10 cellular contexts compared by ENCODE assay signal in the genomic region with DNA sequence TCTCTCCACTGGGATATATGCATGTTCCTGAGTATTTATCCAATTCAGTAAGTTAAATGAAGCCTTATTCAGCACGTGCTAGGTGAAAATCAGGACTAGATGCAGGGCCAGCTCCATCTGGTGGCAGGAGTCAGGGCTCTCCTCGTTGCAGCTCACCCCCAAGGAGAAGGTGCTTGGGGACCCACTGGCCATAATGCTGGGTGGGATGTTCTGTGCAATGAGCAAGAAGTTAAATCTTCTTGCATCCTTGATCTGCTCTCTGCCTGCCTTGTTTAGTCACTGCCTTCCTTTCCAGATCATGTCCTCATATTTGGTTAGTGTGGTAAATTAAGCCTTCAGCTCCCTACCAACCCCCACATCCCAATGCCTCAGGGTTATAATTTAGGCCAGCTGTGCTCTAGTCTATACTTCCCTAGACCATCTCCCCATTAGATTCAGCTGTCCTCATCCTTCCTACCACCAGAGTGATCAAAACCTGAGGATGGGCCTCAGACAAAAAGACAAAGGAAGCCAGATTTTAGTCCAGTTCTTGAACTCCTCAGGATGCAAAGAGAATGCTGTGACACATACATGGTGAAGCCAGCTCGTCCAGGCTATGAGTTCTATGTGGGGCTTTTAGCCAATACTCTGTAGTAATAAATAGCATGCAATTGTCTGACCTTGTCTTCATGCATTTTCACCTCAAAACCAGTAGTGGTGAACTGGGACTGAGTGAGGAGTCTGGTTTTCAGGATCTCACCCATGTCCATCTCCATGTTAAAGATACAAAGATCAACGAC. TPM values are rescaled to one million over a fixed set of nuclear protein-coding genes. Genes with fewer than 3 reads are reported as not detected.
DNase-seq lines count a peak whose midpoint lies in the region; ATAC-seq and TF ChIP-seq lines count a peak whose summit lies in the region.
"Had no signal": no experiment of that assay in that cellular context is flagged by ENCODE, and none has a peak within 500 bp of the region (broad histone marks: within the 10 kb centered on the region; RNA-seq: fewer than 3 reads in every experiment).

No MANE protein-coding gene starts in this region.

- H3K4me1 Mint-ChIP-seq in MCF 10A (ENCODE audit: insufficient read depth, unreplicated experiment) = no peaks in the 10 kb centered on the region
- H3K4me1 Mint-ChIP-seq: IgD-negative memory B cell had no signal

- H3K4me3 Mint-ChIP-seq in MCF 10A (ENCODE audit: unreplicated experiment) = no peak overlapping the region
- H3K4me3 Mint-ChIP-seq: IgD-negative memory B cell had no signal

- CTCF ChIA-PET in MCF 10A (lab: Yijun Ruan, JAX) = interaction anchor here (0.6 to 4.7 kb wide), 20 partner anchors 10 to 1623 kb away, joined by 3 to 55 read pairs (median 4); no protein-coding TSS in a partner anchor

- no peak for ATAC-seq in HG03378 (IDR thresholded peaks at IDR 0.05; ENCODE audit: unreplicated experiment)
- ATAC-seq in upper lobe of right lung = no peak
- no peak for ATAC-seq in HG02938 (IDR thresholded peaks at IDR 0.05; ENCODE audit: unreplicated experiment)

- H3K4me3 ChIP-seq in breast epithelium = no peak overlapping the region
- no peak overlapping the region for H3K4me3 ChIP-seq in NT2/D1 (ENCODE audit: insufficient read length, low read depth)
- H3K4me3 ChIP-seq in upper lobe of right lung = no peak overlapping the region

- H3K36me3 ChIP-seq in breast epithelium = no peaks in the 10 kb centered on the region
- H3K36me3 ChIP-seq in NT2/D1 (ENCODE audit: insufficient read depth, insufficient read length, low read length) = no peaks in the 10 kb centered on the region
- no peaks in the 10 kb centered on the region for H3K36me3 ChIP-seq in upper lobe of right lung
- H3K36me3 ChIP-seq: neutrophil had no signal

- no peaks in the 10 kb centered on the region for H3K9me3 Mint-ChIP-seq in MCF 10A (ENCODE audit: unreplicated experiment)

- TF ChIP-seq CTCF in MCF 10A (IDR thresholded peaks at IDR 0.05; ENCODE audit: unreplicated experiment) = peak; percentile 48
- peak in 1 of 3 donors; percentile 34 for TF ChIP-seq CTCF in breast epithelium (IDR thresholded peaks at IDR 0.05)
- TF ChIP-seq CTCF in upper lobe of right lung (IDR thresholded peaks at IDR 0.05) = no peak

- no peak overlapping the region for H3K27ac ChIP-seq in breast epithelium
- H3K27ac ChIP-seq in upper lobe of right lung = no peak overlapping the region
- H3K27ac ChIP-seq: neutrophil had no signal

- DNase-seq in MCF 10A (ENCODE audit: unreplicated experiment) (peak; percentile 48), breast epithelium (ENCODE audit: low spot score in 2 of 2) (no peak), NT2/D1 (ENCODE audit: low read depth, low spot score) (peak; percentile 42), fibroblast of peridontal ligament (ENCODE audit: extremely low read depth) (peak; percentile 69), superior temporal gyrus (ENCODE audit: extremely low spot score) (peak; percentile 42), upper lobe of right lung (no peak)

- intact Hi-C loops in MCF 10A (cut with micrococcal nuclease) (no loop called here), breast epithelium (cut with DNase I; ENCODE audit: low total_unique reads) (no loop called here), upper lobe of right lung (cut with DNase I) (no loop called here)

- H3K4me1 ChIP-seq in breast epithelium = no peaks in the 10 kb centered on the region
- H3K4me1 ChIP-seq in NT2/D1 (ENCODE audit: insufficient read depth, insufficient read length) = no peaks in the 10 kb centered on the region
- no peaks in the 10 kb centered on the region for H3K4me1 ChIP-seq in upper lobe of right lung

- H3K9me3 ChIP-seq in breast epithelium = no peaks in the 10 kb centered on the region
- peaks cover 5% of the 10 kb centered on the region; the same call in 1 of the 2 replicates for H3K9me3 ChIP-seq in NT2/D1 (ENCODE audit: insufficient read depth, low read length)
- H3K9me3 ChIP-seq in upper lobe of right lung = no peaks in the 10 kb centered on the region
- H3K9me3 ChIP-seq: neutrophil had no signal

- no peaks in the 10 kb centered on the region for H3K36me3 Mint-ChIP-seq in MCF 10A (ENCODE audit: insufficient read depth, unreplicated experiment)
- H3K36me3 Mint-ChIP-seq: IgD-negative memory B cell had no signal

- POLR2A ChIA-PET in MCF 10A (lab: Yijun Ruan, JAX) = interaction anchor here (1.7 kb wide), 1 partner anchor 9 kb away, joined by 5 read pairs; no protein-coding TSS in a partner anchor

- H3K9ac ChIP-seq in NT2/D1 (ENCODE audit: insufficient read length, low read depth) = no peak overlapping the region

- TF ChIP-seq POLR2A in breast epithelium (IDR thresholded peaks at IDR 0.05) = no peak

- H3K27me3 Mint-ChIP-seq in MCF 10A (ENCODE audit: insufficient read depth, unreplicated experiment) = no peaks in the 10 kb centered on the region
- H3K27me3 Mint-ChIP-seq: IgD-negative memory B cell had no signal

- H3K27ac Mint-ChIP-seq in MCF 10A (ENCODE audit: low read depth, unreplicated experiment) = no peak overlapping the region
- H3K27ac Mint-ChIP-seq: IgD-negative memory B cell had no signal

- no TSS peak for BruUV-seq in MCF 10A (replicated peaks; lab: Mats Ljungman, UMichigan)

- H3K27me3 ChIP-seq in breast epithelium (no peaks in the 10 kb centered on the region), NT2/D1 (ENCODE audit: insufficient read depth, insufficient read length) (no peaks in the 10 kb centered on the region), upper lobe of right lung (peaks cover 7% of the 10 kb centered on the region)
- H3K27me3 ChIP-seq: neutrophil had no signal

RNA-seq across cellular contexts. Expression of a gene that starts 55.9 kb away (rescaled TPM):
- total RNA-seq in MCF 10A (2022) = not detected in 2 replicates
- 1 to 10 TPM; 3.8 to 8.8 (median 4.8) TPM for total RNA-seq in breast epithelium
- total RNA-seq in upper lobe of right lung = 2.2 TPM

Comparison
In these comparisons a context has a peak if more than half of its experiments do, and no peak if none do; other contexts are left out.
1. DNase-seq: peak in MCF 10A (single experiment), NT2/D1 (single experiment), fibroblast of peridontal ligament (single experiment) and superior temporal gyrus (single experiment); none in breast epithelium (0 of 2) and upper lobe of right lung (single experiment).